27 cellular contexts compared by ENCODE assay signal in genomic region chr2:221787561-221787960, GRCh38.
"Had no signal": no experiment of that assay in that cellular context is flagged by ENCODE, and none has a peak within 500 bp of the region (broad histone marks: within the 10 kb centered on the region; RNA-seq: fewer than 3 reads in every experiment).

No MANE protein-coding gene starts in this region.

- H3K4me1 ChIP-seq: left lung, lower lobe of right lung, right lobe of liver, stomach, testis, thyroid gland, transverse colon, upper lobe of left lung, vagina had no signal

- H3K27me3 ChIP-seq: left lung, ovary, right atrium auricular region, right lobe of liver, testis, thyroid gland, transverse colon, upper lobe of left lung, vagina had no signal

- H3K27ac ChIP-seq: left lung, lower lobe of right lung, ovary, right atrium auricular region, right lobe of liver, stomach, testis, thyroid gland, transverse colon, upper lobe of left lung, vagina had no signal

- H3K27me3 Mint-ChIP-seq: naive B cell; progenitor cell of endocrine pancreas; stimulated activated naive B cell treated with anti-CD40 and anti-IgM and Interleukin-4, amounts not matched to agents 10 μg/mL and 1 μg/mL and 100 μg/mL, for 72 hours had no signal

- DNase-seq: hippocampal formation; kidney glomerular epithelial cell; left colon; left lung; lower lobe of right lung; mammary epithelial cell; mesenchymal stem cell; naive B cell; natural killer cell; nephron progenitor cell; ovary; right lobe of liver; stimulated activated CD4-positive, alpha-beta T cell treated with anti-CD3 and anti-CD28 coated beads, Interleukin-1b, Interleukin-23, amount 100 ng/mL, for 48 hours; stimulated activated CD4-positive, alpha-beta T cell treated with anti-CD3 and anti-CD28 coated beads, Interleukin-2, amount 100 ng/mL, for 48 hours; stimulated activated CD4-positive, alpha-beta T cell treated with anti-CD3 and anti-CD28 coated beads, Interleukin-4, amount 100 ng/mL, for 4 hours; stimulated activated CD8-positive, alpha-beta memory T cell treated with anti-CD3 and anti-CD28 coated beads, Interleukin-4, amount 100 ng/mL, for 48 hours; stimulated activated naive B cell treated with anti-CD40 and anti-IgM and Interleukin-4, amounts not matched to agents 10 μg/mL and 1 μg/mL and 100 μg/mL, for 72 hours; stimulated activated naive CD8-positive, alpha-beta T cell treated with anti-CD3 and anti-CD28 coated beads, Interleukin-15, Interleukin-2, amounts not matched to agents 100 U/mL and 50 U/mL, for 24 hours; stomach; testis; thyroid gland; transverse colon; upper lobe of left lung had no signal

- ATAC-seq: left colon; left lung; lower lobe of right lung; natural killer cell; right lobe of liver; stimulated activated naive B cell treated with anti-CD40 and anti-IgM and Interleukin-4, amounts not matched to agents 10 μg/mL and 1 μg/mL and 100 μg/mL, for 72 hours; stimulated activated naive CD8-positive, alpha-beta T cell treated with anti-CD3 and anti-CD28 coated beads, Interleukin-15, Interleukin-2, amounts not matched to agents 100 U/mL and 50 U/mL, for 24 hours had no signal

- H3K27ac Mint-ChIP-seq: naive B cell; natural killer cell; nephron progenitor cell; progenitor cell of endocrine pancreas; stimulated activated naive B cell treated with anti-CD40 and anti-IgM and Interleukin-4, amounts not matched to agents 10 μg/mL and 1 μg/mL and 100 μg/mL, for 72 hours had no signal

- H3K4me2 ChIP-seq: smooth muscle cell had no signal

- H3K4me1 Mint-ChIP-seq: naive B cell; natural killer cell; stimulated activated naive B cell treated with anti-CD40 and anti-IgM and Interleukin-4, amounts not matched to agents 10 μg/mL and 1 μg/mL and 100 μg/mL, for 72 hours had no signal

- H3K4me3 Mint-ChIP-seq: naive B cell; natural killer cell; nephron progenitor cell; stimulated activated naive B cell treated with anti-CD40 and anti-IgM and Interleukin-4, amounts not matched to agents 10 μg/mL and 1 μg/mL and 100 μg/mL, for 72 hours had no signal

- H3K36me3 Mint-ChIP-seq: naive B cell; natural killer cell; stimulated activated naive B cell treated with anti-CD40 and anti-IgM and Interleukin-4, amounts not matched to agents 10 μg/mL and 1 μg/mL and 100 μg/mL, for 72 hours had no signal

- H3K36me3 ChIP-seq: left lung, lower lobe of right lung, ovary, right atrium auricular region, right lobe of liver, stomach, thyroid gland, transverse colon, upper lobe of left lung, vagina had no signal

- H3K4me3 ChIP-seq: left lung, lower lobe of right lung, ovary, right atrium auricular region, right lobe of liver, smooth muscle cell, stomach, testis, thyroid gland, transverse colon, upper lobe of left lung, vagina had no signal
